8 cellular contexts compared by ENCODE assay signal in genomic region chr20:8132632-8133587, GRCh38. TPM values are rescaled to one million over a fixed set of nuclear protein-coding genes. Genes with fewer than 3 reads are reported as not detected.
DNase-seq lines count a peak whose midpoint lies in the region; ATAC-seq and TF ChIP-seq lines count a peak whose summit lies in the region.

No MANE protein-coding gene starts in this region.

- DNase-seq in NCI-H345 (lab: John Stamatoyannopoulos, UW) (peak; percentile 35), NCI-H345 treated with DMSO at 0.1 percent for 48 hours (lab: John Stamatoyannopoulos, UW; ENCODE audit: unreplicated experiment) (no peak), T-helper 9 cell (peak; percentile 20), endothelial cell (ENCODE audit: low spot score) (peak; percentile 9), mucosa of descending colon (peak in 2 of 3 donors; percentile 22 to 58), type B pancreatic cell (ENCODE audit: extremely low spot score, unreplicated experiment) (no peak), COR-L47 (lab: John Stamatoyannopoulos, UW) (no peak)

- H3K4me3 ChIP-seq in mucosa of descending colon: peak overlapping the region; percentile 26

- TF ChIP-seq CTCF in endothelial cell (IDR thresholded peaks at IDR 0.05; ENCODE audit: unreplicated experiment): no peak
- TF ChIP-seq CTCF in mucosa of descending colon (IDR thresholded peaks at IDR 0.05): no peak
- no peak for TF ChIP-seq CTCF in type B pancreatic cell (conservative IDR thresholded peaks at IDR 0.05)

- ATAC-seq in mucosa of descending colon: peak; percentile 34
- ATAC-seq in HG03442 (IDR thresholded peaks at IDR 0.05; ENCODE audit: unreplicated experiment): no peak

- H3K9me3 Mint-ChIP-seq in endothelial cell (ENCODE audit: unreplicated experiment) (no peaks in the 10 kb centered on the region), type B pancreatic cell (peaks cover 4% of the 10 kb centered on the region)

- no peaks in the 10 kb centered on the region for H3K9me3 ChIP-seq in mucosa of descending colon

- H3K4me1 ChIP-seq in mucosa of descending colon (ENCODE audit: low read depth): peaks cover 7% of the 10 kb centered on the region

- H3K36me3 ChIP-seq in mucosa of descending colon (ENCODE audit: low read depth): no peaks in the 10 kb centered on the region

- H3K4me3 Mint-ChIP-seq in endothelial cell (ENCODE audit: unreplicated experiment) (peak overlapping the region; percentile 72), type B pancreatic cell (peak overlapping the region; percentile 92)

- H3K36me3 Mint-ChIP-seq in endothelial cell (ENCODE audit: low read depth, unreplicated experiment) (no peaks in the 10 kb centered on the region), type B pancreatic cell (peaks cover 5% of the 10 kb centered on the region)

- H3K27me3 Mint-ChIP-seq in endothelial cell (ENCODE audit: unreplicated experiment) (peaks cover 3% of the 10 kb centered on the region), type B pancreatic cell (peaks cover 38% of the 10 kb centered on the region)

- intact Hi-C loops in mucosa of descending colon (cut with DNase I, micrococcal nuclease): loop anchor here in 1 of 2 donors (10.0 kb wide), 2 partner anchors 252 to 582 kb away; no protein-coding TSS in a partner anchor

- H3K27ac Mint-ChIP-seq in endothelial cell (ENCODE audit: unreplicated experiment): no peak overlapping the region
- H3K27ac Mint-ChIP-seq in type B pancreatic cell: no peak overlapping the region

- H3K4me1 Mint-ChIP-seq in endothelial cell (ENCODE audit: unreplicated experiment) (no peaks in the 10 kb centered on the region), type B pancreatic cell (ENCODE audit: unreplicated experiment) (peaks cover 25% of the 10 kb centered on the region)

RNA-seq across cellular contexts. Expression of gene PLCB1, which starts 0.8 kb away (rescaled TPM):
- 8.1 TPM for total RNA-seq in endothelial cell (ENCODE audit: unreplicated experiment)
- total RNA-seq in mucosa of descending colon: 10 to 100 TPM in 1 of 3 donors, 1 to 10 TPM in 2; 7.2 to 50.7 (median 8.8) TPM
- total RNA-seq in type B pancreatic cell (ENCODE audit: low replicate concordance): 12.0 and 17.9 TPM in 2 replicates

Comparison
In these comparisons a context has a peak if more than half of its experiments do, and no peak if none do; other contexts are left out.
1. DNase-seq: peak in NCI-H345 (single experiment), T-helper 9 cell (single experiment), endothelial cell (single experiment) and mucosa of descending colon (2 of 3); none in NCI-H345 treated with DMSO at 0.1 percent for 48 hours (single experiment), type B pancreatic cell (single experiment) and COR-L47 (single experiment).